In the genomic region with DNA sequence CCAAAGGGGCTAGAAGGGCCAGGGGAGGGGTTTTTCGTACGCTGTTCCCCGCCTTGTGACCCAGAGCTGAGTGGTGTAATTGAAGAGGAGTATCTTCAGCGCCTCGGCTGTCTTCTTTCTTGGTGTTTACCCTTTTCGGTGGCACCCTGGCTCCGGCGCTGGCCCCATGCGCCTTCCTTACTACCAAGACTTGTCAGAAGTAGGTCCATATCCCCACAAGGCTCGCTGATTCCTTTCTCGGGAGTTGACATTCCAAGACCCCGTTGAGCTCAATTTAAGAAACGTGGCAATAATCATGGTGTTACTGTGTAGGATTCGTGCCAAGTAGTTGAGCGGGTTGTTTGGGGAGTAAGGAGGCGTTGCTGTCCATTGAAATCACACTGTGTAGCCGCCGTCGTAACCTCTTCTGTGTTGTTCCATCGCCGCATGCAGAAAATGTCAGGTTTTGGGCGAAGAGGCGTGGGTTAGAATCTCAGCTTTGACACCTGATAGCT, we compare ENCODE assay signal across 8 cellular contexts.
DNase-seq lines count a peak whose midpoint lies in the region; ATAC-seq and TF ChIP-seq lines count a peak whose summit lies in the region.

No MANE protein-coding gene starts in this region.

- H3K4me3 Mint-ChIP-seq in stimulated activated naive CD8-positive, alpha-beta T cell treated with anti-CD3 and anti-CD28 coated beads, Interleukin-15, amount 100 ng/mL, for 72 hours = no peak overlapping the region

- ATAC-seq in GM18508 (IDR thresholded peaks at IDR 0.05; ENCODE audit: insufficient read depth, unreplicated experiment) = peak; percentile 2
- ATAC-seq in HG02970 (IDR thresholded peaks at IDR 0.05; ENCODE audit: low FRiP score, unreplicated experiment) = peak; percentile 21
- ATAC-seq in stimulated activated naive CD8-positive, alpha-beta T cell treated with anti-CD3 and anti-CD28 coated beads, Interleukin-15, amount 100 ng/mL, for 72 hours = peak; percentile 50

- H3K27me3 Mint-ChIP-seq in stimulated activated naive CD8-positive, alpha-beta T cell treated with anti-CD3 and anti-CD28 coated beads, Interleukin-15, amount 100 ng/mL, for 72 hours = no peaks in the 10 kb centered on the region

- peak; percentile 56 for DNase-seq in AG10803 (ENCODE audit: low read depth)
- peak; percentile 3 for DNase-seq in NCI-H82 treated with DMSO at 0.1 percent for 48 hours (lab: John Stamatoyannopoulos, UW; ENCODE audit: unreplicated experiment)
- DNase-seq in central memory CD4-positive, alpha-beta T cell = peak; percentile 38
- peak; percentile 48 for DNase-seq in kidney tubule cell (ENCODE audit: low spot score)
- no peak for DNase-seq in stimulated activated naive CD8-positive, alpha-beta T cell treated with anti-CD3 and anti-CD28 coated beads, Interleukin-15, amount 100 ng/mL, for 72 hours
- DNase-seq in NCI-H2081 treated with DMSO at 0.1 percent for 48 hours (lab: John Stamatoyannopoulos, UW) = no peak

- H3K4me3 ChIP-seq in AG10803 (ENCODE audit: low read length) = peak overlapping the region; percentile 72

- H3K27ac Mint-ChIP-seq in stimulated activated naive CD8-positive, alpha-beta T cell treated with anti-CD3 and anti-CD28 coated beads, Interleukin-15, amount 100 ng/mL, for 72 hours = no peak overlapping the region

- H3K9me3 Mint-ChIP-seq in stimulated activated naive CD8-positive, alpha-beta T cell treated with anti-CD3 and anti-CD28 coated beads, Interleukin-15, amount 100 ng/mL, for 72 hours = no peaks in the 10 kb centered on the region

- H3K4me1 Mint-ChIP-seq in stimulated activated naive CD8-positive, alpha-beta T cell treated with anti-CD3 and anti-CD28 coated beads, Interleukin-15, amount 100 ng/mL, for 72 hours = peaks cover 25% of the 10 kb centered on the region

- TF ChIP-seq CTCF in AG10803 (conservative IDR thresholded peaks at IDR 0.05; ENCODE audit: low read length) = no peak

Comparison
In these comparisons a context has a peak if more than half of its experiments do, and no peak if none do; other contexts are left out.
1. DNase-seq: peak in AG10803 (single experiment), NCI-H82 treated with DMSO at 0.1 percent for 48 hours (single experiment), central memory CD4-positive, alpha-beta T cell (single experiment) and kidney tubule cell (single experiment); none in stimulated activated naive CD8-positive, alpha-beta T cell treated with anti-CD3 and anti-CD28 coated beads, Interleukin-15, amount 100 ng/mL, for 72 hours (0 of 2) and NCI-H2081 treated with DMSO at 0.1 percent for 48 hours (single experiment).
2. Peak in every context shown above with its lines, with median percentiles within 50 percentile points of each other: ATAC-seq.